In the genomic region with DNA sequence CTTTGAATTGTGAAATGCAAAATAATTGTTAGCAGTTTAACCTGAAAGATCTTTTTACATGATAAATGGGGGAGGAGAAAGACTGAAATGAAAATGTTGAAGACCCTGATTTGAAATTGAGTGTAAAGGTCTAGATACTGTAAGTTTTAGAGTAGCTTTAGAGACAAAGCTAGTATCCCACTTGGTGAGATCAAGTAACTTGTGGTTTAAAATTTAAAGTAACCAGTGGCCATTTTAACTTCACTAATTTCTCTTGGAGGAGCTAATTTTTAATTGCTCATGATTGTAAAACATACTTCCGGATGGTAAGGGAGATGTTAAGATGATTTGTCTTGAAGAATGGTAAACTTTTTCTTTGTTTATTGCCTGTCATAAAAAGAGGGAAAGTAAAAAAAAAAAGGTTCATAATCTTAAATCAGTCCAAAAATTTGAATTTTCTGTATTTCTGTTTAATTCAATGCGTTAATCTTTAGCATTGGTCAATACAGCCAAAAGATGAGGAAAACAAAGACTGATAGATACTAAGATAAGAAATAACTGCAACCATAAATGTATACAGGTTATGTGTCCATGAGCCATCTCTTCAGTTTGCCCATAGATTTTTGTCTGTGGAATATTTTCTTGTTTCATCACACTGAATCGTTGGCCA, we compare ENCODE assay signal across 8 cellular contexts. TPM values are rescaled to one million over a fixed set of nuclear protein-coding genes. Genes with fewer than 3 reads are reported as not detected.
DNase-seq lines count a peak whose midpoint lies in the region; ATAC-seq and TF ChIP-seq lines count a peak whose summit lies in the region.

No MANE protein-coding gene starts in this region.

- H3K9ac ChIP-seq in HUES48 (ENCODE audit: low read depth, low read length), result peak overlapping the region; percentile 93
- H3K9ac ChIP-seq in liver (ENCODE audit: low read depth in 1 of 2, low read length in 2 of 2), result peak overlapping the region; percentile 98 to 100

- H3K4me3 ChIP-seq in AG10803 (ENCODE audit: low read length) (peak overlapping the region; percentile 72), HUES48 (ENCODE audit: low read depth, low read length) (peak overlapping the region; percentile 87), liver (ENCODE audit: low read depth in 1 of 3, low read length in 3 of 3) (peak overlapping the region; percentile 85 to 98 (median 95)), tibial nerve (peak overlapping the region; percentile 71 to 95 (median 88))

- TF ChIP-seq POLR2A in tibial nerve (IDR thresholded peaks at IDR 0.05), result no peak

- peaks cover 31% of the 10 kb centered on the region for H3K4me1 ChIP-seq in HUES48 (ENCODE audit: control insufficient read depth, insufficient read depth, low read length)
- peaks cover 0 to 39% (median 2%) of the 10 kb centered on the region in 4 donors for H3K4me1 ChIP-seq in liver (ENCODE audit: control insufficient read depth in 4 of 4, insufficient read depth in 4 of 4, low read length in 3 of 4)
- peaks cover 0 to 55% (median 21%) of the 10 kb centered on the region in 4 donors for H3K4me1 ChIP-seq in tibial nerve

- H3K27ac ChIP-seq in HUES48 (ENCODE audit: low read depth, low read length) (peak overlapping the region; percentile 98), angular gyrus (ENCODE audit: low read depth, low read length) (peak overlapping the region; percentile 97), liver (ENCODE audit: low read depth in 1 of 2, low read length in 2 of 2) (peak overlapping the region; percentile 100), tibial nerve (peak overlapping the region; percentile 100)

- no peak for TF ChIP-seq CTCF in AG10803 (conservative IDR thresholded peaks at IDR 0.05; ENCODE audit: low read length)
- no peak for TF ChIP-seq CTCF in liver (IDR thresholded peaks at IDR 0.05; ENCODE audit: low read depth, low read length, missing input control)
- TF ChIP-seq CTCF in tibial nerve (IDR thresholded peaks at IDR 0.05), result no peak

- H3K9me3 ChIP-seq in HUES48 (ENCODE audit: control insufficient read depth, insufficient read depth, low read length), result no peaks in the 10 kb centered on the region
- H3K9me3 ChIP-seq in liver (ENCODE audit: control insufficient read depth in 4 of 4, low read length in 3 of 4), result no peaks in the 10 kb centered on the region
- no peaks in the 10 kb centered on the region for H3K9me3 ChIP-seq in tibial nerve

- ATAC-seq in HG02610 (IDR thresholded peaks at IDR 0.05; ENCODE audit: unreplicated experiment), result no peak

- peaks cover 55% of the 10 kb centered on the region for H3K36me3 ChIP-seq in HUES48 (ENCODE audit: control insufficient read depth, insufficient read depth, low read length)
- H3K36me3 ChIP-seq in liver (ENCODE audit: control insufficient read depth in 4 of 4, insufficient read depth in 3 of 4, low read depth in 1 of 4, low read length in 3 of 4), result peaks cover 0 to 29% (median 13%) of the 10 kb centered on the region in 4 donors
- peaks cover 0 to 17% (median 0%) of the 10 kb centered on the region in 3 donors for H3K36me3 ChIP-seq in tibial nerve

- TF ChIP-seq RAD21 in liver (IDR thresholded peaks at IDR 0.05), result no peak

- TF ChIP-seq EP300 in tibial nerve (IDR thresholded peaks at IDR 0.05), result no peak

- WGBS in liver, result 2% methylated on average over 3 of the region's 3 CpGs
- 0 to 2% methylated on average over 3 of the region's 3 CpGs for WGBS in tibial nerve, 2 donors

- no peak for DNase-seq in AG10803 (ENCODE audit: low read depth)
- DNase-seq in tibial nerve (ENCODE audit: low spot score in 2 of 2), result no peak
- no peak for DNase-seq in glomerular visceral epithelial cell (ENCODE audit: extremely low spot score)
- DNase-seq in activated CD4-positive, alpha-beta T cell treated with anti-CD3 and anti-CD28 coated beads for 48 hours, result no peak

- H3K27me3 ChIP-seq in HUES48 (ENCODE audit: control insufficient read depth, insufficient read depth, low read length), result no peaks in the 10 kb centered on the region
- no peaks in the 10 kb centered on the region for H3K27me3 ChIP-seq in liver (ENCODE audit: control insufficient read depth in 4 of 4, insufficient read depth in 4 of 4, low read length in 3 of 4)
- H3K27me3 ChIP-seq in tibial nerve, result no peaks in the 10 kb centered on the region

TF ChIP-seq in liver, 16 proteins besides CTCF, POLR2A, EP300 and RAD21:
- TF ChIP-seq TAF1 (conservative IDR thresholded peaks at IDR 0.05) (no peak), YY1 (IDR thresholded peaks at IDR 0.05) (peak; percentile 58)

RNA-seq across cellular contexts. Expression of a gene that starts 15.2 kb away (rescaled TPM):
- total RNA-seq in liver (10 to 100 TPM; 70.5 to 90.2 TPM), tibial nerve (100 to 1,000 TPM in 2 of 4 donors, 10 to 100 TPM in 2; 96.5 to 133 (median 102) TPM)
- 10 to 100 TPM; 13.9 to 28.3 TPM for polyA plus RNA-seq in liver
